Comparison of ENCODE assay signal across 8 cellular contexts in the genomic region with DNA sequence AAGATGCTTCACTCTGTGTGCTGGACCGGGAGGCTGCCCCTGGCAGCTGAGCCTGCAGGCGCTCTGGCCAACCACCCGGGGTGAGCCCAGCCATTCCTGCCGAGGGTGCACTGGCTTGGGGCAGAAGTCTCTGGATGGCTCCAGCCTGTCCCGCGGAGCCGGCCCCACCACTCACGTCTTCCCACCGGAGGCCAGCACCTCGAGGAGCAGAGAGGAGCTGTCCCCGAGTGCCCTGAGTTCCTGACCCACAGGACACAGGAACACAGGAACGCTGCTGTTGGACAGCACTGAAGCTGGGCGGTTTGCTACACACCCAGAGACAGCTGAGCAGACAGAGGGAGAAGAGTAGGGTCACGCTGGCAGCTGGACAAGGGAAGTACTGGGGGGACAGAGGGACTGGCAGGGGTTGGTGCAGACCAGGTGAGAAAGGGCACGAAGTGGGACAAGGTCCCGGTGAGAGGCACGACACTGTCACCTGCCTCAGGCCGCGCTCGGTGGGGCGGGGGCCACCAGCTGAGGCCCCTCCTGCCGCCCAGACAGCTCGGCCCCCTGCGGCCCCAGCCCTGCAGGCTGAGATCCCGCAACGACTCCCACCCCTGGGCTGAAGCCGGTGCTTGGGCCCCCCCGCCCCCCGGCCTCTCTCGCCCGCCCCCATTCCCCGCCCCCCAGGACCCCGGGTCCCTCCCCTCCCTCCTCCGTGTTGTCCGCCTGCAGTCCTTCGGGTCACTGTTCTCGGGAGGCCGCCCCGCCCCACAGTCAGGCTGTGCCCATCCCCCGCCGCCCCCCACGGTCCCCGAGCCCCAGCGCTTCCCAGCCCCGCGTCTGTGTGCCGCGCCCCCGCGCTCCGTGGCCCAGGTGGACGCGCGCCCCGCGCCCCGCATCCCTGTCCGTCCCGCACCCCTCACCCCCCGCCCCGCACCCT. TPM values are rescaled to one million over a fixed set of nuclear protein-coding genes. Genes with fewer than 3 reads are reported as not detected.
A peak's percentile ranks its signal among the peaks of the same experiment; 100 is the strongest.
DNase-seq lines count a peak whose midpoint lies in the region; ATAC-seq and TF ChIP-seq lines count a peak whose summit lies in the region.

No MANE protein-coding gene starts in this region.

- H3K27ac ChIP-seq in iPS-20b (ENCODE audit: low read length) = no peak overlapping the region
- H3K27ac ChIP-seq in testis = no peak overlapping the region

- peaks cover 36% of the 10 kb centered on the region for H3K27me3 Mint-ChIP-seq in activated CD4-positive, alpha-beta memory T cell treated with anti-CD3 and anti-CD28 coated beads for 36 hours
- H3K27me3 Mint-ChIP-seq in activated CD4-positive, alpha-beta memory T cell treated with anti-CD3 and anti-CD28 coated beads, Interleukin-2, amount 10 ng/mL, durations not matched to agents 7 days and 5 days = peaks cover 50% of the 10 kb centered on the region
- peaks cover 34% of the 10 kb centered on the region for H3K27me3 Mint-ChIP-seq in activated T-cell treated with anti-CD3 and anti-CD28 coated beads, Interleukin-2, amount 50 U/mL, for 72 hours (ENCODE audit: low read depth)

- H3K9ac ChIP-seq in iPS-20b (ENCODE audit: low read depth, low read length) = peak overlapping the region; percentile 15; the same call in 1 of the 2 replicates

- H3K4me3 ChIP-seq in iPS-20b (ENCODE audit: low read length) = peak overlapping the region; percentile 55
- peak overlapping the region in 1 of 2 donors; percentile 31 for H3K4me3 ChIP-seq in testis

- H3K36me3 ChIP-seq in iPS-20b (ENCODE audit: insufficient read depth, low read depth, low read length) (peaks cover 21% of the 10 kb centered on the region), testis (ENCODE audit: low read depth, missing control alignments) (no peaks in the 10 kb centered on the region)

- H3K4me3 Mint-ChIP-seq in activated CD4-positive, alpha-beta memory T cell treated with anti-CD3 and anti-CD28 coated beads for 36 hours = peak overlapping the region; percentile 65
- H3K4me3 Mint-ChIP-seq in activated CD4-positive, alpha-beta memory T cell treated with anti-CD3 and anti-CD28 coated beads, Interleukin-2, amount 10 ng/mL, durations not matched to agents 7 days and 5 days = no peak overlapping the region
- H3K4me3 Mint-ChIP-seq in activated T-cell treated with anti-CD3 and anti-CD28 coated beads, Interleukin-2, amount 50 U/mL, for 72 hours = peak overlapping the region; percentile 81 to 83

- CTCF ChIA-PET in activated CD4-positive, alpha-beta memory T cell treated with anti-CD3 and anti-CD28 coated beads for 36 hours (lab: Charles Lee) = interaction anchor here (0.6 to 1.3 kb wide), 2 partner anchors 118 to 125 kb away, joined by 3 to 5 read pairs; no protein-coding TSS in a partner anchor
- CTCF ChIA-PET in activated CD4-positive, alpha-beta memory T cell treated with anti-CD3 and anti-CD28 coated beads, Interleukin-2, amount 10 ng/mL, durations not matched to agents 7 days and 5 days (lab: Charles Lee) = interaction anchor here (1.3 kb wide), 1 partner anchor 48 kb away, joined by 4 read pairs; no protein-coding TSS in a partner anchor

- POLR2A ChIA-PET in activated CD4-positive, alpha-beta memory T cell treated with anti-CD3 and anti-CD28 coated beads for 36 hours (lab: Charles Lee) = interaction anchor here (0.6 kb wide), 1 partner anchor 161 kb away, joined by 3 read pairs; a partner anchor contains a TSS
- POLR2A ChIA-PET in activated CD4-positive, alpha-beta memory T cell treated with anti-CD3 and anti-CD28 coated beads, Interleukin-2, amount 10 ng/mL, durations not matched to agents 7 days and 5 days (lab: Charles Lee) = no interaction called here

- peaks cover 1% of the 10 kb centered on the region for H3K36me3 Mint-ChIP-seq in activated CD4-positive, alpha-beta memory T cell treated with anti-CD3 and anti-CD28 coated beads for 36 hours
- peaks cover 2% of the 10 kb centered on the region for H3K36me3 Mint-ChIP-seq in activated CD4-positive, alpha-beta memory T cell treated with anti-CD3 and anti-CD28 coated beads, Interleukin-2, amount 10 ng/mL, durations not matched to agents 7 days and 5 days (ENCODE audit: low read depth)
- H3K36me3 Mint-ChIP-seq in activated T-cell treated with anti-CD3 and anti-CD28 coated beads, Interleukin-2, amount 50 U/mL, for 72 hours (ENCODE audit: insufficient read depth in 2 of 2) = peaks cover 2% of the 10 kb centered on the region in 2 donors

- H3K9me3 ChIP-seq in iPS-20b (ENCODE audit: insufficient read depth, low read depth, low read length) = no peaks in the 10 kb centered on the region
- no peaks in the 10 kb centered on the region for H3K9me3 ChIP-seq in testis

- H3K27ac Mint-ChIP-seq in activated CD4-positive, alpha-beta memory T cell treated with anti-CD3 and anti-CD28 coated beads for 36 hours = peak overlapping the region; percentile 33
- no peak overlapping the region for H3K27ac Mint-ChIP-seq in activated CD4-positive, alpha-beta memory T cell treated with anti-CD3 and anti-CD28 coated beads, Interleukin-2, amount 10 ng/mL, durations not matched to agents 7 days and 5 days
- H3K27ac Mint-ChIP-seq in activated T-cell treated with anti-CD3 and anti-CD28 coated beads, Interleukin-2, amount 50 U/mL, for 72 hours = no peak overlapping the region

- TF ChIP-seq POLR2A in testis (IDR thresholded peaks at IDR 0.05) = no peak

- ATAC-seq in activated T-cell treated with anti-CD3 and anti-CD28 coated beads, Interleukin-2, amount 50 U/mL, for 72 hours (replicated peaks in 1 of 2) = no peak
- ATAC-seq in HG03135 (IDR thresholded peaks at IDR 0.05; ENCODE audit: unreplicated experiment) (no peak), HG02884 (IDR thresholded peaks at IDR 0.05; ENCODE audit: unreplicated experiment) (no peak)

- WGBS in testis, 2 donors = 0 to 2% methylated on average over 6 to 21 of the region's 61 CpGs

- H3K27me3 ChIP-seq in iPS-20b (ENCODE audit: insufficient read depth, low read length) (no peaks in the 10 kb centered on the region), testis (no peaks in the 10 kb centered on the region)

- no peak for TF ChIP-seq CTCF in testis (IDR thresholded peaks at IDR 0.05)

- DNase-seq in activated CD4-positive, alpha-beta memory T cell treated with anti-CD3 and anti-CD28 coated beads for 36 hours = no peak
- DNase-seq in activated CD4-positive, alpha-beta memory T cell treated with anti-CD3 and anti-CD28 coated beads, Interleukin-2, amount 10 ng/mL, durations not matched to agents 7 days and 5 days = no peak
- no peak for DNase-seq in activated T-cell treated with anti-CD3 and anti-CD28 coated beads, Interleukin-2, amount 50 U/mL, for 72 hours
- DNase-seq in testis (peak; percentile 50), KG1 (lab: John Stamatoyannopoulos, UW) (no peak)

- intact Hi-C loops in activated CD4-positive, alpha-beta memory T cell treated with anti-CD3 and anti-CD28 coated beads for 36 hours (cut with micrococcal nuclease) = no loop called here
- intact Hi-C loops in testis (cut with DNase I; ENCODE audit: low total_unique reads) = no loop called here

- H3K4me1 ChIP-seq in iPS-20b (ENCODE audit: insufficient read depth, low read length) = peaks cover 7% of the 10 kb centered on the region; the same call in 1 of the 2 replicates
- H3K4me1 ChIP-seq in testis = peaks cover 11% of the 10 kb centered on the region

- peaks cover 11% of the 10 kb centered on the region for H3K4me1 Mint-ChIP-seq in activated CD4-positive, alpha-beta memory T cell treated with anti-CD3 and anti-CD28 coated beads for 36 hours (ENCODE audit: low read depth)
- H3K4me1 Mint-ChIP-seq in activated CD4-positive, alpha-beta memory T cell treated with anti-CD3 and anti-CD28 coated beads, Interleukin-2, amount 10 ng/mL, durations not matched to agents 7 days and 5 days = peaks cover 6% of the 10 kb centered on the region
- H3K4me1 Mint-ChIP-seq in activated T-cell treated with anti-CD3 and anti-CD28 coated beads, Interleukin-2, amount 50 U/mL, for 72 hours (ENCODE audit: low read depth) = peaks cover 11% of the 10 kb centered on the region

- no peaks in the 10 kb centered on the region for H3K9me3 Mint-ChIP-seq in activated CD4-positive, alpha-beta memory T cell treated with anti-CD3 and anti-CD28 coated beads for 36 hours
- H3K9me3 Mint-ChIP-seq in activated CD4-positive, alpha-beta memory T cell treated with anti-CD3 and anti-CD28 coated beads, Interleukin-2, amount 10 ng/mL, durations not matched to agents 7 days and 5 days = no peaks in the 10 kb centered on the region
- H3K9me3 Mint-ChIP-seq in activated T-cell treated with anti-CD3 and anti-CD28 coated beads, Interleukin-2, amount 50 U/mL, for 72 hours = no peaks in the 10 kb centered on the region

RNA-seq across cellular contexts. Expression of a gene that starts 0.6 kb away (rescaled TPM):
- 1 to 10 TPM; 2.1 to 4.0 TPM for total RNA-seq in activated CD4-positive, alpha-beta memory T cell treated with anti-CD3 and anti-CD28 coated beads for 36 hours
- total RNA-seq in activated CD4-positive, alpha-beta memory T cell treated with anti-CD3 and anti-CD28 coated beads, Interleukin-2, amount 10 ng/mL, durations not matched to agents 7 days and 5 days = under 1 TPM; 0.23 to 0.53 TPM
- 1 to 10 TPM; 2.1 to 2.7 TPM for total RNA-seq in activated T-cell treated with anti-CD3 and anti-CD28 coated beads, Interleukin-2, amount 50 U/mL, for 72 hours
- 10 to 100 TPM in 1 of 2 donors, 1 to 10 TPM in 1; 7.2 to 10.1 TPM for total RNA-seq in testis
- 4.3 TPM for polyA plus RNA-seq in testis (ENCODE audit: insufficient read depth, low read depth, low replicate concordance)

RNA-seq across cellular contexts. Expression of a gene that starts 25.3 kb away (rescaled TPM):
- under 1 TPM in 1 of 2 experiments, not detected in 1; 0.40 TPM for total RNA-seq in activated CD4-positive, alpha-beta memory T cell treated with anti-CD3 and anti-CD28 coated beads for 36 hours
- total RNA-seq in activated CD4-positive, alpha-beta memory T cell treated with anti-CD3 and anti-CD28 coated beads, Interleukin-2, amount 10 ng/mL, durations not matched to agents 7 days and 5 days = not detected
- total RNA-seq in activated T-cell treated with anti-CD3 and anti-CD28 coated beads, Interleukin-2, amount 50 U/mL, for 72 hours = 1 to 10 TPM in 1 of 2 donors, under 1 TPM in 1; 0.16 to 1.2 TPM
- 1 to 10 TPM; 1.6 to 3.1 TPM for total RNA-seq in testis
- polyA plus RNA-seq in testis (ENCODE audit: insufficient read depth, low read depth, low replicate concordance) = 1.2 TPM

RNA-seq across cellular contexts. Expression of a gene that starts 46.1 kb away (rescaled TPM):
- total RNA-seq in activated CD4-positive, alpha-beta memory T cell treated with anti-CD3 and anti-CD28 coated beads for 36 hours = 10 to 100 TPM; 55.0 to 57.2 TPM
- 100 to 1,000 TPM; 170 to 178 TPM for total RNA-seq in activated CD4-positive, alpha-beta memory T cell treated with anti-CD3 and anti-CD28 coated beads, Interleukin-2, amount 10 ng/mL, durations not matched to agents 7 days and 5 days
- total RNA-seq in activated T-cell treated with anti-CD3 and anti-CD28 coated beads, Interleukin-2, amount 50 U/mL, for 72 hours = 10 to 100 TPM; 59.3 to 68.4 TPM
- 10 to 100 TPM; 39.3 to 43.8 TPM for total RNA-seq in testis
- 35.5 TPM for polyA plus RNA-seq in testis (ENCODE audit: insufficient read depth, low read depth, low replicate concordance)

RNA-seq across cellular contexts. Expression of a gene that starts 48.0 kb away (rescaled TPM):
- total RNA-seq in activated CD4-positive, alpha-beta memory T cell treated with anti-CD3 and anti-CD28 coated beads for 36 hours = 10 to 100 TPM; 25.6 TPM
- 10 to 100 TPM; 52.3 to 58.8 TPM for total RNA-seq in activated CD4-positive, alpha-beta memory T cell treated with anti-CD3 and anti-CD28 coated beads, Interleukin-2, amount 10 ng/mL, durations not matched to agents 7 days and 5 days
- 10 to 100 TPM; 24.4 to 75.8 TPM for total RNA-seq in activated T-cell treated with anti-CD3 and anti-CD28 coated beads, Interleukin-2, amount 50 U/mL, for 72 hours
- total RNA-seq in testis = 100 to 1,000 TPM; 256 to 459 TPM
- polyA plus RNA-seq in testis (ENCODE audit: insufficient read depth, low read depth, low replicate concordance) = 717 TPM

RNA-seq across cellular contexts. Expression of a gene that starts 54.8 kb away (rescaled TPM):
- 100 to 1,000 TPM; 195 to 200 TPM for total RNA-seq in activated CD4-positive, alpha-beta memory T cell treated with anti-CD3 and anti-CD28 coated beads for 36 hours
- 1,000 to 10,000 TPM; 1,010 to 1,055 TPM for total RNA-seq in activated CD4-positive, alpha-beta memory T cell treated with anti-CD3 and anti-CD28 coated beads, Interleukin-2, amount 10 ng/mL, durations not matched to agents 7 days and 5 days
- 100 to 1,000 TPM; 306 to 384 TPM for total RNA-seq in activated T-cell treated with anti-CD3 and anti-CD28 coated beads, Interleukin-2, amount 50 U/mL, for 72 hours
- 10 to 100 TPM; 63.1 to 93.3 TPM for total RNA-seq in testis
- 146 TPM for polyA plus RNA-seq in testis (ENCODE audit: insufficient read depth, low read depth, low replicate concordance)
